17 cellular contexts compared by ENCODE assay signal in genomic region chr11:94184362-94184761, GRCh38. TPM values are rescaled to one million over a fixed set of nuclear protein-coding genes. Genes with fewer than 3 reads are reported as not detected.
DNase-seq lines count a peak whose midpoint lies in the region; ATAC-seq, FAIRE-seq and TF ChIP-seq lines count a peak whose summit lies in the region.
"Had no signal": no experiment of that assay in that cellular context is flagged by ENCODE, and none has a peak within 500 bp of the region (broad histone marks: within the 10 kb centered on the region; RNA-seq: fewer than 3 reads in every experiment).

No MANE protein-coding gene starts in this region.

- no peak overlapping the region for H3K9ac ChIP-seq in astrocyte (ENCODE audit: low read length)

- CTCF ChIA-PET in PC-9 (lab: Charles Lee) = interaction anchor here (0.6 to 1.2 kb wide), 3 partner anchors 30 to 283 kb away, joined by 3 to 4 read pairs (median 3); no protein-coding TSS in a partner anchor

- H3K79me2 ChIP-seq in GM23338 (replicated peaks; ENCODE audit: insufficient read depth) = peaks cover 17% of the 10 kb centered on the region
- no peaks in the 10 kb centered on the region for H3K79me2 ChIP-seq in astrocyte (ENCODE audit: insufficient read depth, low read length)
- H3K79me2 ChIP-seq in PC-9 (ENCODE audit: low read depth) = no peaks in the 10 kb centered on the region

- TF ChIP-seq CTCF in GM23338 (conservative IDR thresholded peaks at IDR 0.05; ENCODE audit: low read depth in 2 of 2) = no peak
- no peak for TF ChIP-seq CTCF in astrocyte (IDR thresholded peaks at IDR 0.05; ENCODE audit: insufficient read depth, low read depth, low read length)
- TF ChIP-seq CTCF in mesothelial cell of epicardium (IDR thresholded peaks at IDR 0.05; ENCODE audit: unreplicated experiment) = no peak
- no peak for TF ChIP-seq CTCF in upper lobe of left lung (IDR thresholded peaks at IDR 0.05)
- TF ChIP-seq CTCF in PC-9 (conservative IDR thresholded peaks at IDR 0.05) = no peak

- H4K20me1 ChIP-seq in GM23338 (replicated peaks; ENCODE audit: insufficient read depth) (peaks cover 14% of the 10 kb centered on the region), astrocyte (ENCODE audit: insufficient read depth, low read length) (peaks cover 28% of the 10 kb centered on the region), PC-9 (ENCODE audit: insufficient read depth) (no peaks in the 10 kb centered on the region)

- ATAC-seq in GM23338 (no peak), upper lobe of left lung (ENCODE audit: low FRiP score in 2 of 2) (no peak), aorta (ENCODE audit: low FRiP score) (no peak)
- ATAC-seq: CD8-positive, alpha-beta T cell; gastrocnemius medialis had no signal

- H3K9me3 ChIP-seq in astrocyte (ENCODE audit: insufficient read depth, low read depth, low read length) = no peaks in the 10 kb centered on the region
- H3K9me3 ChIP-seq in upper lobe of left lung = no peaks in the 10 kb centered on the region
- no peaks in the 10 kb centered on the region for H3K9me3 ChIP-seq in PC-9 (ENCODE audit: insufficient read depth, low read depth)
- H3K9me3 ChIP-seq in aorta (ENCODE audit: control insufficient read depth, low read length) = no peaks in the 10 kb centered on the region
- H3K9me3 ChIP-seq: gastrocnemius medialis, right atrium auricular region had no signal

- H3K27ac ChIP-seq in GM23338 (ENCODE audit: low read depth) = no peak overlapping the region
- H3K27ac ChIP-seq in astrocyte (ENCODE audit: low read depth, low read length) = no peak overlapping the region
- H3K27ac ChIP-seq in upper lobe of left lung = peak overlapping the region; percentile 2 to 40 (median 14)
- H3K27ac ChIP-seq in PC-9 = no peak overlapping the region
- no peak overlapping the region for H3K27ac ChIP-seq in aorta (ENCODE audit: low read depth in 1 of 2, low read length in 2 of 2)
- H3K27ac ChIP-seq: gastrocnemius medialis, right atrium auricular region had no signal

- H3K27me3 ChIP-seq in GM23338 (ENCODE audit: insufficient read depth) (no peaks in the 10 kb centered on the region), astrocyte (ENCODE audit: insufficient read depth, low read length) (no peaks in the 10 kb centered on the region), upper lobe of left lung (no peaks in the 10 kb centered on the region), PC-9 (ENCODE audit: insufficient read depth, low read depth) (no peaks in the 10 kb centered on the region), aorta (ENCODE audit: control insufficient read depth in 1 of 2, insufficient read depth in 2 of 2, low read length in 1 of 2) (no peaks in the 10 kb centered on the region)
- H3K27me3 ChIP-seq: gastrocnemius medialis, right atrium auricular region had no signal

- H3K4me3 Mint-ChIP-seq in GM23338 = no peak overlapping the region
- H3K4me3 Mint-ChIP-seq in astrocyte (ENCODE audit: unreplicated experiment) = no peak overlapping the region
- no peak overlapping the region for H3K4me3 Mint-ChIP-seq in mesothelial cell of epicardium
- H3K4me3 Mint-ChIP-seq: activated naive CD4-positive, alpha-beta T cell treated with anti-CD3 and anti-CD28 coated beads for 36 hours; CD8-positive, alpha-beta T cell had no signal

- H3K9me2 ChIP-seq in GM23338 (ENCODE audit: insufficient read depth) (no peaks in the 10 kb centered on the region), PC-9 (ENCODE audit: insufficient read depth) (no peaks in the 10 kb centered on the region)

- no peak overlapping the region for H3K27ac Mint-ChIP-seq in GM23338
- H3K27ac Mint-ChIP-seq in astrocyte (ENCODE audit: unreplicated experiment) = peak overlapping the region; percentile 35
- H3K27ac Mint-ChIP-seq in mesothelial cell of epicardium = peak overlapping the region; percentile 90
- H3K27ac Mint-ChIP-seq: activated naive CD4-positive, alpha-beta T cell treated with anti-CD3 and anti-CD28 coated beads for 36 hours; CD8-positive, alpha-beta T cell had no signal

- BruUV-seq in PC-9 (replicated peaks; lab: Mats Ljungman, UMichigan) = no TSS peak

- H2AFZ ChIP-seq in GM23338 (no peak overlapping the region), astrocyte (ENCODE audit: low read depth, low read length) (no peak overlapping the region), PC-9 (no peak overlapping the region)

- no peak for TF ChIP-seq POLR2A in upper lobe of left lung (IDR thresholded peaks at IDR 0.05)

- H3K9me3 Mint-ChIP-seq in GM23338 = no peaks in the 10 kb centered on the region
- H3K9me3 Mint-ChIP-seq in astrocyte (ENCODE audit: unreplicated experiment) = no peaks in the 10 kb centered on the region
- no peaks in the 10 kb centered on the region for H3K9me3 Mint-ChIP-seq in mesothelial cell of epicardium
- H3K9me3 Mint-ChIP-seq: activated naive CD4-positive, alpha-beta T cell treated with anti-CD3 and anti-CD28 coated beads for 36 hours; CD8-positive, alpha-beta T cell had no signal

- DNase-seq in GM23338 (ENCODE audit: low spot score) = no peak
- no peak for DNase-seq in astrocyte (ENCODE audit: low read depth)
- no peak for DNase-seq in mesothelial cell of epicardium (ENCODE audit: low spot score in 2 of 2, unreplicated experiment in 2 of 2)
- DNase-seq in upper lobe of left lung = no peak
- no peak for DNase-seq in PC-9
- DNase-seq in NCI-H748 (lab: John Stamatoyannopoulos, UW; ENCODE audit: unreplicated experiment) = no peak
- DNase-seq in aorta = no peak
- DNase-seq: DMS153; effector memory CD4-positive, alpha-beta T cell; gastrocnemius medialis; NCI-H1930; T-helper 1 cell had no signal

- intact Hi-C loops in PC-9 (cut with micrococcal nuclease; ENCODE audit: unreplicated experiment) = loop anchor here (5.0 kb wide), 1 partner anchor 233 kb away; no protein-coding TSS in a partner anchor
- intact Hi-C loops in aorta (cut with DNase I) = loop anchor here in 1 of 2 donors (5.0 kb wide), 1 partner anchor 233 kb away; no protein-coding TSS in a partner anchor

- H3K4me2 ChIP-seq in GM23338 = 0 out of 2 replicates have a peak overlapping the region, but pooled peaks have one; percentile 53
- no peak overlapping the region for H3K4me2 ChIP-seq in astrocyte (ENCODE audit: low read length)
- H3K4me2 ChIP-seq in PC-9 = no peak overlapping the region

- H3K4me3 ChIP-seq in GM23338 (no peak overlapping the region), astrocyte (ENCODE audit: insufficient read depth, low read depth, low read length) (no peak overlapping the region), upper lobe of left lung (peak overlapping the region in 1 of 4 donors; percentile 5), PC-9 (no peak overlapping the region), aorta (ENCODE audit: low read length in 2 of 2) (no peak overlapping the region)
- H3K4me3 ChIP-seq: gastrocnemius medialis, right atrium auricular region had no signal

- 58 to 68% methylated on average over 1 of the region's 1 CpG for WGBS in upper lobe of left lung, 2 donors
- WGBS in aorta, 2 donors = 9 to 33% methylated on average over 1 of the region's 1 CpG

- no peaks in the 10 kb centered on the region for H3F3A ChIP-seq in GM23338 (replicated peaks; ENCODE audit: low read depth)
- H3F3A ChIP-seq in PC-9 (ENCODE audit: insufficient read depth, low read depth) = no peaks in the 10 kb centered on the region

- peaks cover 16% of the 10 kb centered on the region for H3K4me1 Mint-ChIP-seq in GM23338
- peaks cover 13% of the 10 kb centered on the region for H3K4me1 Mint-ChIP-seq in astrocyte (ENCODE audit: low read depth, unreplicated experiment)
- peaks cover 24% of the 10 kb centered on the region for H3K4me1 Mint-ChIP-seq in mesothelial cell of epicardium

- H3K36me3 Mint-ChIP-seq in GM23338 (ENCODE audit: low read depth) (peaks cover 35% of the 10 kb centered on the region), astrocyte (ENCODE audit: low read depth, unreplicated experiment) (peaks cover 9% of the 10 kb centered on the region), mesothelial cell of epicardium (peaks cover 35% of the 10 kb centered on the region)

- H3K4me1 ChIP-seq in GM23338 (ENCODE audit: insufficient read depth) = peaks cover 7% of the 10 kb centered on the region; the same call in 1 of the 2 replicates
- H3K4me1 ChIP-seq in astrocyte (ENCODE audit: insufficient read depth, low read length) = peaks cover 8% of the 10 kb centered on the region
- peaks cover 3 to 10% (median 4%) of the 10 kb centered on the region in 4 donors for H3K4me1 ChIP-seq in upper lobe of left lung
- no peaks in the 10 kb centered on the region for H3K4me1 ChIP-seq in PC-9 (replicated peaks; ENCODE audit: insufficient read depth)
- peaks cover 2 to 4% of the 10 kb centered on the region in 2 donors for H3K4me1 ChIP-seq in aorta (ENCODE audit: control insufficient read depth in 1 of 2, insufficient read depth in 2 of 2, low read length in 2 of 2)
- H3K4me1 ChIP-seq: gastrocnemius medialis, right atrium auricular region had no signal

- H3K36me3 ChIP-seq in GM23338 (ENCODE audit: insufficient read depth) = peaks cover 14% of the 10 kb centered on the region
- peaks cover 20% of the 10 kb centered on the region for H3K36me3 ChIP-seq in astrocyte (ENCODE audit: insufficient read depth, low read length)
- peaks cover 0 to 29% (median 12%) of the 10 kb centered on the region in 4 donors for H3K36me3 ChIP-seq in upper lobe of left lung
- no peaks in the 10 kb centered on the region for H3K36me3 ChIP-seq in PC-9 (ENCODE audit: low read depth)
- H3K36me3 ChIP-seq in aorta (ENCODE audit: control insufficient read depth in 1 of 2, insufficient read depth in 2 of 2, low read length in 1 of 2) = peaks cover 6 to 13% of the 10 kb centered on the region in 2 donors

- H3K27me3 Mint-ChIP-seq in GM23338 (ENCODE audit: insufficient read depth, low read depth, poor library complexity) (peaks cover 9% of the 10 kb centered on the region), astrocyte (ENCODE audit: low read depth, unreplicated experiment) (no peaks in the 10 kb centered on the region), mesothelial cell of epicardium (ENCODE audit: low read depth) (no peaks in the 10 kb centered on the region)
- H3K27me3 Mint-ChIP-seq: naive B cell had no signal

- no peak for FAIRE-seq in astrocyte (lab: Jason Lieb, UNC)
- FAIRE-seq: TTC549 had no signal

- no peak for TF ChIP-seq EP300 in upper lobe of left lung (IDR thresholded peaks at IDR 0.05)

- POLR2A ChIA-PET in PC-9 (lab: Charles Lee; ENCODE audit: unreplicated experiment) = no interaction called here

TF ChIP-seq in GM23338, 12 proteins besides CTCF, POLR2A, EP300 and RAD21 (continues in another document):
- no peak for TF ChIP-seq ZNF114 (CRISPR knock-in tag; IDR thresholded peaks at IDR 0.05)

RNA-seq across cellular contexts. Expression of gene PANX1, which starts 55.7 kb away (rescaled TPM):
- total RNA-seq in GM23338 (2014; rRNA removed; shearing (Covaris generic)) = 28.9 and 40.8 TPM in 2 replicates
- 8.3 and 9.5 TPM in 2 replicates for polyA plus RNA-seq in GM23338 (2016; fragmentation: Nextera tagmentation; extraction: Ambion mirVana)
- 42.1 and 46.8 TPM in 2 replicates for total RNA-seq in astrocyte
- total RNA-seq in mesothelial cell of epicardium = 40.1 to 42.9 TPM (median 41.2 TPM) in 3 replicates
- total RNA-seq in upper lobe of left lung = 10 to 100 TPM in 5 of 6 donors, 1 to 10 TPM in 1; 7.3 to 32.2 (median 17.8) TPM
- 10.5 and 12.6 TPM in 2 replicates for total RNA-seq in PC-9 (2021)
- total RNA-seq in aorta = 10 to 100 TPM; 25.5 to 29.3 TPM
- polyA plus RNA-seq in aorta = 1 to 10 TPM; 7.0 to 8.1 TPM

Comparison
In these comparisons a context has a peak if more than half of its experiments do, and no peak if none do; other contexts are left out.
1. H3K27ac ChIP-seq: peak in upper lobe of left lung (4 of 4); none in GM23338 (single experiment), astrocyte (single experiment), PC-9 (single experiment) and aorta (0 of 2).